In the genomic region with DNA sequence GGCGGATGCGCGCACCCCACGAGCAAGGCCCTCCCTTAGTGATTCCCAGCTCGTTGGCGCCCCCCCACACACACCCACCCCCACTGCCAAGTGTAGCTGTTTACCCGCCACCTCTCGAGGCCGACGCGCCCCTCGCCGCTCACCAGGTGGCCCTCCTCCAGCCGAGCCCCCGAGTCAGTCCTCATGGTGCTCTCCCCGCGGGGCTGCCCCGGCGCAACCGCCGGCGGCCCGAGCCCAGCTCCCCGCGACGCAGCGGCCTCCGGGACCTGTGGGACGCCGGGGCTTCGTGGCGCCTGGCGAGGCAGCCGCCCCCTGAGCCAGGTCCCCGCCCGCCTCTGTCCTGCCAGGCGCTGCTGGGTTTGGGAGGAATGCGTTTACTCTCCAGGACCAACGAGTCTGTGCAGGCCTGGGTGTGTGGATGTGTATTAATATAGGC, we compare ENCODE assay signal across 8 cellular contexts. TPM values are rescaled to one million over a fixed set of nuclear protein-coding genes. Genes with fewer than 3 reads are reported as not detected.
DNase-seq lines count a peak whose midpoint lies in the region; ATAC-seq and TF ChIP-seq lines count a peak whose summit lies in the region.

A gene with protein sequence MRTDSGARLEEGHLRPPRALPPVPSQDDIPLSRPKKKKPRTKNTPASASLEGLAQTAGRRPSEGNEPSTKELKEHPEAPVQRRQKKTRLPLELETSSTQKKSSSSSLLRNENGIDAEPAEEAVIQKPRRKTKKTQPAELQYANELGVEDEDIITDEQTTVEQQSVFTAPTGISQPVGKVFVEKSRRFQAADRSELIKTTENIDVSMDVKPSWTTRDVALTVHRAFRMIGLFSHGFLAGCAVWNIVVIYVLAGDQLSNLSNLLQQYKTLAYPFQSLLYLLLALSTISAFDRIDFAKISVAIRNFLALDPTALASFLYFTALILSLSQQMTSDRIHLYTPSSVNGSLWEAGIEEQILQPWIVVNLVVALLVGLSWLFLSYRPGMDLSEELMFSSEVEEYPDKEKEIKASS (minus strand): TSS at position 288 of the 436 bp plus-strand sequence. CDS start 103 bp downstream, at position 185.

- no peaks in the 10 kb centered on the region for H3K9me3 ChIP-seq in left ventricle myocardium inferior (replicated peaks)

- TF ChIP-seq CTCF in left ventricle myocardium inferior (IDR thresholded peaks at IDR 0.05; ENCODE audit: borderline replicate concordance): no peak

- intact Hi-C loops in left ventricle myocardium inferior (cut with micrococcal nuclease): no loop called here
- intact Hi-C loops in posterior vena cava (cut with DNase I): no loop called here

- H3K27ac ChIP-seq in left ventricle myocardium inferior (replicated peaks): peak within 1 kb of the TSS; percentile 92

- ATAC-seq in HG02840 (IDR thresholded peaks at IDR 0.05; ENCODE audit: low FRiP score, unreplicated experiment): peak; percentile 43

- H3K4me1 ChIP-seq in left ventricle myocardium inferior: peaks cover 27% of the 10 kb centered on the region

- H3K4me3 ChIP-seq in left ventricle myocardium inferior: peak within 1 kb of the TSS; percentile 87

- H3K27me3 ChIP-seq in left ventricle myocardium inferior (ENCODE audit: low read depth): no peaks in the 10 kb centered on the region

- peaks cover 5% of the 10 kb centered on the region for H3K36me3 ChIP-seq in left ventricle myocardium inferior

- DNase-seq in stimulated activated CD4-positive, alpha-beta T cell treated with anti-CD3 and anti-CD28 coated beads, Interleukin-2, amount 100 ng/mL, for 4 hours (ENCODE audit: low read depth): peak; percentile 41
- no peak for DNase-seq in stimulated activated CD4-positive, alpha-beta T cell treated with anti-CD3 and anti-CD28 coated beads, Interleukin-4, amount 100 ng/mL, for 24 hours
- DNase-seq in NCI-H460 (ENCODE audit: extremely low read depth, low read depth): no peak
- peak; percentile 4 for DNase-seq in activated naive CD8-positive, alpha-beta T cell treated with anti-CD3 and anti-CD28 coated beads, Interleukin-2, amount 50 U/mL, for 16 hours (ENCODE audit: low read depth, low spot score)
- DNase-seq in left ventricle myocardium inferior: peak; percentile 49
- peak; percentile 84 for DNase-seq in posterior vena cava (ENCODE audit: low spot score)
- no peak for DNase-seq in OCI-M1 (lab: John Stamatoyannopoulos, UW)

RNA-seq across cellular contexts. Expression of the gene that starts here (rescaled TPM):
- total RNA-seq in NCI-H460 (2014; rRNA removed; shearing (Covaris generic)): 34.4 and 35.0 TPM in 2 replicates
- 47.5 and 83.4 TPM in 2 replicates for polyA plus RNA-seq in NCI-H460 (2014; cell fraction: nucleus; rRNA removed)
- total RNA-seq in left ventricle myocardium inferior: 18.3 TPM
- total RNA-seq in posterior vena cava: 10 to 100 TPM; 27.8 to 30.8 TPM

Comparison
In these comparisons a context has a peak if more than half of its experiments do, and no peak if none do; other contexts are left out.
1. DNase-seq: peak in stimulated activated CD4-positive, alpha-beta T cell treated with anti-CD3 and anti-CD28 coated beads, Interleukin-2, amount 100 ng/mL, for 4 hours (single experiment), activated naive CD8-positive, alpha-beta T cell treated with anti-CD3 and anti-CD28 coated beads, Interleukin-2, amount 50 U/mL, for 16 hours (single experiment), left ventricle myocardium inferior (single experiment) and posterior vena cava (single experiment); none in stimulated activated CD4-positive, alpha-beta T cell treated with anti-CD3 and anti-CD28 coated beads, Interleukin-4, amount 100 ng/mL, for 24 hours (single experiment), NCI-H460 (single experiment) and OCI-M1 (single experiment).